Comparison of ENCODE assay signal across 27 cellular contexts in genomic region chrX:140505421-140506337, GRCh38. TPM values are rescaled to one million over a fixed set of nuclear protein-coding genes. Genes with fewer than 3 reads are reported as not detected.
DNase-seq lines count a peak whose midpoint lies in the region; ATAC-seq, FAIRE-seq and TF ChIP-seq lines count a peak whose summit lies in the region.
"Had no signal": no experiment of that assay in that cellular context is flagged by ENCODE, and none has a peak within 500 bp of the region (broad histone marks: within the 10 kb centered on the region; RNA-seq: fewer than 3 reads in every experiment).

No MANE protein-coding gene starts in this region.

- peaks cover under 1 to 4% of the 10 kb centered on the region in 2 donors for H3K9me3 Mint-ChIP-seq in stimulated activated naive B cell treated with anti-CD40 and anti-IgM and Interleukin-4, amounts not matched to agents 10 μg/mL and 1 μg/mL and 100 μg/mL, for 72 hours
- H3K9me3 Mint-ChIP-seq: activated B cell treated with CpG ODN at 0.5 μM for 24 hours; stimulated activated memory B cell treated with anti-CD40 and anti-IgM and Interleukin-4, amounts not matched to agents 10 μg/mL and 1 μg/mL and 100 μg/mL, for 72 hours had no signal

- no peak for ATAC-seq in stimulated activated naive B cell treated with anti-CD40 and anti-IgM and Interleukin-4, amounts not matched to agents 10 μg/mL and 1 μg/mL and 100 μg/mL, for 72 hours (replicated peaks)
- ATAC-seq in HG02870 (IDR thresholded peaks at IDR 0.05; ENCODE audit: unreplicated experiment) (no peak), HepG2 (no peak)
- ATAC-seq: stimulated activated memory B cell treated with anti-CD40 and anti-IgM and Interleukin-4, amounts not matched to agents 10 μg/mL and 1 μg/mL and 100 μg/mL, for 72 hours had no signal

- H3K4me2 ChIP-seq in HepG2 (ENCODE audit: low read depth, low read length): no peak overlapping the region
- H3K4me2 ChIP-seq: BLaER1 had no signal

- H3K36me3 ChIP-seq in ascending aorta (no peaks in the 10 kb centered on the region), iPS-20b (ENCODE audit: insufficient read depth, low read depth, low read length) (no peaks in the 10 kb centered on the region), HepG2 (replicated peaks in 1 of 2; ENCODE audit: control insufficient read depth in 1 of 2, insufficient read depth in 2 of 2, low read length in 2 of 2) (no peaks in the 10 kb centered on the region)
- H3K36me3 ChIP-seq: BLaER1, prostate gland, tibial artery had no signal

- no TSS peak for BruUV-seq in HepG2 (replicated peaks; lab: Mats Ljungman, UMichigan)

- peaks cover 51 to 67% of the 10 kb centered on the region in 2 donors for H3K27me3 Mint-ChIP-seq in stimulated activated naive B cell treated with anti-CD40 and anti-IgM and Interleukin-4, amounts not matched to agents 10 μg/mL and 1 μg/mL and 100 μg/mL, for 72 hours

- H3K27ac ChIP-seq in ascending aorta (no peak overlapping the region), iPS-20b (ENCODE audit: low read length) (no peak overlapping the region), HepG2 (ENCODE audit: extremely low read length, insufficient read depth, low read length) (no peak overlapping the region)
- H3K27ac ChIP-seq: 22Rv1, BLaER1, prostate gland, RWPE1, tibial artery had no signal

- no peak overlapping the region; the same call in 1 of the 2 replicates for H3K9ac ChIP-seq in iPS-20b (ENCODE audit: low read depth, low read length)
- H3K9ac ChIP-seq in HepG2 (ENCODE audit: insufficient read depth, low read depth, low read length): no peak overlapping the region
- H3K9ac ChIP-seq: BLaER1 had no signal

- no peaks in the 10 kb centered on the region for H4K20me1 ChIP-seq in HepG2 (ENCODE audit: insufficient read depth, low read length)
- H4K20me1 ChIP-seq: BLaER1 had no signal

- H2AFZ ChIP-seq in HepG2 (ENCODE audit: low read length): no peak overlapping the region

- peak overlapping the region; percentile 89 for H3K27ac Mint-ChIP-seq in stimulated activated naive B cell treated with anti-CD40 and anti-IgM and Interleukin-4, amounts not matched to agents 10 μg/mL and 1 μg/mL and 100 μg/mL, for 72 hours
- H3K27ac Mint-ChIP-seq: activated B cell treated with CpG ODN at 0.5 μM for 24 hours; stimulated activated memory B cell treated with anti-CD40 and anti-IgM and Interleukin-4, amounts not matched to agents 10 μg/mL and 1 μg/mL and 100 μg/mL, for 72 hours had no signal

- no peak for TF ChIP-seq POLR2A in HepG2 (IDR thresholded peaks at IDR 0.05; ENCODE audit: insufficient read depth in 1 of 2, low read depth in 2 of 2, low read length in 2 of 2)

- H3K4me1 ChIP-seq in ascending aorta (no peaks in the 10 kb centered on the region), iPS-20b (ENCODE audit: insufficient read depth, low read length) (peaks cover 17% of the 10 kb centered on the region), HepG2 (ENCODE audit: insufficient read depth, low read length) (no peaks in the 10 kb centered on the region)
- H3K4me1 ChIP-seq: BLaER1, prostate gland had no signal

- no peaks in the 10 kb centered on the region for H3K9me3 ChIP-seq in ascending aorta
- H3K9me3 ChIP-seq in iPS-20b (ENCODE audit: insufficient read depth, low read depth, low read length): no peaks in the 10 kb centered on the region
- no peaks in the 10 kb centered on the region for H3K9me3 ChIP-seq in HepG2 (ENCODE audit: low read length)
- H3K9me3 ChIP-seq: prostate gland had no signal

- intact Hi-C loops in ascending aorta (cut with DNase I) (no loop called here), HepG2 (cut with micrococcal nuclease; ENCODE audit: unreplicated experiment) (no loop called here)

- H3K4me1 Mint-ChIP-seq in stimulated activated naive B cell treated with anti-CD40 and anti-IgM and Interleukin-4, amounts not matched to agents 10 μg/mL and 1 μg/mL and 100 μg/mL, for 72 hours: peaks cover 5 to 9% of the 10 kb centered on the region in 2 donors
- H3K4me1 Mint-ChIP-seq: stimulated activated memory B cell treated with anti-CD40 and anti-IgM and Interleukin-4, amounts not matched to agents 10 μg/mL and 1 μg/mL and 100 μg/mL, for 72 hours had no signal

- H3K79me2 ChIP-seq in HepG2 (ENCODE audit: insufficient read depth, low read length): no peaks in the 10 kb centered on the region

- CTCF ChIA-PET in HepG2 (lab: Yijun Ruan, JAX; ENCODE audit: low intra/inter-chr PET ratio, low total read pairs): no interaction called here

- no peak overlapping the region for H3K4me3 Mint-ChIP-seq in stimulated activated naive B cell treated with anti-CD40 and anti-IgM and Interleukin-4, amounts not matched to agents 10 μg/mL and 1 μg/mL and 100 μg/mL, for 72 hours
- H3K4me3 Mint-ChIP-seq: activated B cell treated with CpG ODN at 0.5 μM for 24 hours; stimulated activated memory B cell treated with anti-CD40 and anti-IgM and Interleukin-4, amounts not matched to agents 10 μg/mL and 1 μg/mL and 100 μg/mL, for 72 hours had no signal

- in situ Hi-C loops in HepG2 (cut with HindIII; ENCODE audit: extremely low pct_ligation_motif_present, low pct_unique_long_range_greater_than_20kb): no loop called here

- no peak for TF ChIP-seq EP300 in HepG2 (IDR thresholded peaks at IDR 0.05; ENCODE audit: low read depth in 2 of 2, low read length in 2 of 2)
- no peak for TF ChIP-seq EP300 in HepG2 (CRISPR knock-in tag; IDR thresholded peaks at IDR 0.05; ENCODE audit: borderline replicate concordance)

- H3K36me3 Mint-ChIP-seq in stimulated activated naive B cell treated with anti-CD40 and anti-IgM and Interleukin-4, amounts not matched to agents 10 μg/mL and 1 μg/mL and 100 μg/mL, for 72 hours: peaks cover 3 to 4% of the 10 kb centered on the region in 2 donors
- H3K36me3 Mint-ChIP-seq: stimulated activated memory B cell treated with anti-CD40 and anti-IgM and Interleukin-4, amounts not matched to agents 10 μg/mL and 1 μg/mL and 100 μg/mL, for 72 hours had no signal

- POLR2A ChIA-PET in HepG2 (lab: Yijun Ruan, JAX): no interaction called here

- WGBS in HepG2 (ENCODE audit: low lambda C conversion rate): 31% methylated on average over 14 of the region's 63 CpGs

- H3K4me3 ChIP-seq in ascending aorta (peak overlapping the region; percentile 1 to 18), iPS-20b (ENCODE audit: low read length) (peak overlapping the region; percentile 69; the same call in 1 of the 2 replicates), HepG2 (replicated peaks in 1 of 3; ENCODE audit: insufficient read depth in 1 of 3, low read depth in 2 of 3, low read length in 3 of 3) (no peak overlapping the region)
- H3K4me3 ChIP-seq: BLaER1, prostate gland had no signal

- no peak for FAIRE-seq in HepG2 (lab: Jason Lieb, UNC)
- FAIRE-seq: endothelial cell of umbilical vein, HTR-8/SVneo had no signal

- H3K27me3 ChIP-seq in ascending aorta (peaks cover 13% of the 10 kb centered on the region), iPS-20b (ENCODE audit: insufficient read depth, low read length) (peaks cover 93% of the 10 kb centered on the region), HepG2 (ENCODE audit: control insufficient read depth in 1 of 2, insufficient read depth in 2 of 2, low read length in 2 of 2) (no peaks in the 10 kb centered on the region; a peak in 2 of 5 replicates)

- TF ChIP-seq CTCF in ascending aorta (IDR thresholded peaks at IDR 0.05) (no peak), HepG2 (CRISPR knock-in tag; IDR thresholded peaks at IDR 0.05) (no peak)

- peak; percentile 15 for DNase-seq in DMS 273 (lab: John Stamatoyannopoulos, UW; ENCODE audit: unreplicated experiment)
- DNase-seq in DMS 273 treated with DMSO at 0.1 percent for 48 hours (lab: John Stamatoyannopoulos, UW): no peak
- DNase-seq in ascending aorta (ENCODE audit: low spot score in 2 of 2): no peak
- no peak for DNase-seq in stimulated activated naive B cell treated with anti-CD40 and anti-IgM and Interleukin-4, amounts not matched to agents 10 μg/mL and 1 μg/mL and 100 μg/mL, for 72 hours
- no peak for DNase-seq in activated CD8-positive, alpha-beta memory T cell treated with anti-CD3 and anti-CD28 coated beads for 24 hours
- DNase-seq in HepG2 (ENCODE audit: low spot score): no peak
- DNase-seq: activated B cell treated with CpG ODN at 0.5 μM for 24 hours; activated effector memory CD4-positive, alpha-beta T cell treated with Interleukin-2 at 50 U/mL for 16 hours; amniotic stem cell; MM.1S; NCI-H1694 treated with DMSO at 0.1 percent for 48 hours; NCI-H226; NK-92 treated with Interleukin-12 subunit alpha and Interleukin-12 subunit beta, amount 100 ng/mL, for 24 hours; T-helper 1 cell; tibial artery had no signal

- TF ChIP-seq RAD21 in HepG2 (CRISPR knock-in tag; IDR thresholded peaks at IDR 0.05): no peak

TF ChIP-seq in HepG2, 621 proteins besides CTCF, POLR2A, EP300 and RAD21 (continues in another document):
- no peak for TF ChIP-seq HOXD1 (CRISPR knock-in tag; IDR thresholded peaks at IDR 0.05)
- TF ChIP-seq SAP130 (CRISPR knock-in tag; IDR thresholded peaks at IDR 0.05; ENCODE audit: low read depth): no peak
- TF ChIP-seq ZNF883 (CRISPR knock-in tag; IDR thresholded peaks at IDR 0.05; ENCODE audit: not compliant biosample characterization): no peak
- no peak for TF ChIP-seq AKAP8 (CRISPR knock-in tag; IDR thresholded peaks at IDR 0.05)
- no peak for TF ChIP-seq FOSL2 (CRISPR knock-in tag; IDR thresholded peaks at IDR 0.05)

RNA-seq across cellular contexts. Expression of gene SOX3, which starts 0.8 kb away (rescaled TPM):
- total RNA-seq in ascending aorta (not detected), HepG2 (2016; rRNA removed; fragmentation: Illumina TruSeq; extraction: Trizol) (not detected in 2 replicates)
- total RNA-seq in HepG2 (2016; cell fraction: cytosol; rRNA removed; fragmentation: Illumina TruSeq; extraction: Trizol; ENCODE audit: low read depth): not detected in 2 replicates
- not detected in 2 replicates for total RNA-seq in HepG2 (2016; cell fraction: insoluble cytoplasmic fraction; rRNA removed; fragmentation: Illumina TruSeq; extraction: Trizol)
- total RNA-seq in HepG2 (2016; cell fraction: membrane; rRNA removed; fragmentation: Illumina TruSeq; extraction: Trizol): not detected in 2 replicates
- total RNA-seq in HepG2 (2016; cell fraction: nucleus; rRNA removed; fragmentation: Illumina TruSeq; extraction: Trizol): not detected in 2 replicates
- polyA plus RNA-seq in HepG2 (2011; rRNA removed): not detected in 2 replicates
- polyA plus RNA-seq in HepG2 (2011; cell fraction: cytosol; rRNA removed): not detected in 2 replicates
- not detected in 2 replicates for polyA plus RNA-seq in HepG2 (2011; cell fraction: nucleus; rRNA removed)
- polyA plus RNA-seq in HepG2 (2012): not detected in 2 replicates
- not detected in 2 replicates for polyA plus RNA-seq in HepG2 (2016; cell fraction: cytosol; fragmentation: Illumina TruSeq; extraction: Trizol; ENCODE audit: low read depth)
- polyA plus RNA-seq in HepG2 (2016; cell fraction: insoluble cytoplasmic fraction; fragmentation: Illumina TruSeq; extraction: Trizol; ENCODE audit: low read depth): not detected in 2 replicates
- not detected in 2 replicates for polyA plus RNA-seq in HepG2 (2016; cell fraction: membrane; fragmentation: Illumina TruSeq; extraction: Trizol; ENCODE audit: low read depth)
- not detected in 2 replicates for polyA plus RNA-seq in HepG2 (2016; cell fraction: nucleus; fragmentation: Illumina TruSeq; extraction: Trizol; ENCODE audit: insufficient read depth, low read depth)
- not detected in 2 replicates for polyA minus RNA-seq in HepG2 (2011; rRNA and poly(A)+ RNA removed; ENCODE audit: low replicate concordance)
- not detected in 2 replicates for polyA minus RNA-seq in HepG2 (2011; cell fraction: cytosol; rRNA and poly(A)+ RNA removed)
- polyA minus RNA-seq in HepG2 (2011; cell fraction: nucleus; rRNA and poly(A)+ RNA removed): not detected in 2 replicates
- total RNA-seq: activated B cell treated with CpG ODN at 0.5 μM for 24 hours, chondrocyte, endothelial cell of umbilical vein, fibroblast of villous mesenchyme, liver had no signal
- polyA plus RNA-seq: endothelial cell of umbilical vein, liver had no signal

Comparison
In these comparisons a context has a peak if more than half of its experiments do, and no peak if none do; other contexts are left out.
1. H3K4me3 ChIP-seq: peak in ascending aorta (2 of 2) and iPS-20b (single experiment); none in HepG2 (0 of 3).